Comparison of ENCODE assay signal across 8 cellular contexts in the genomic region with DNA sequence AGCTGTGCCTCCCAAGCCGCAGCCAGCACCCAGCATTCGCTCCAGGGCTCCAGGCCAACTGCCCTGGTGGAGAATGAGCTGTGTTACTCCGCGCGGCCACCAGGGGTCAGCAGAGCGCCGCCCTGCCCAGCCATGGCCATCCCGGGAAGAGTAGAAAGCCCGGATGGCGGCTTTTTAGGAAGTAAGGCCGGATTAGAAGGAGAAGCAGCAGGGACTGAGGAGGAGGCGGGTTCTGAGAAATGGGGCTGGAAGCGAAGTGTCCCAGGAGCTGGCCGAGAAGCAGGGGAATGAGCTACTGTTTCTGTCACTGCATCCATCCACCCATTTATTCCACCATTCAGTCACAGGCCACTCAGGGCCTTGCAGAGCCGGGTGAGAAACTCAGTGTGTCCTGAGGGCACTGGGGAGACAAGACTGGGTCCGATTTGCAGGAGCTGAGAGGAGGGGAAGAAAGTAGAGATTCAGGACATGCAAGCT. TPM values are rescaled to one million over a fixed set of nuclear protein-coding genes. Genes with fewer than 3 reads are reported as not detected.
A peak's percentile ranks its signal among the peaks of the same experiment; 100 is the strongest.
DNase-seq lines count a peak whose midpoint lies in the region; ATAC-seq, FAIRE-seq and TF ChIP-seq lines count a peak whose summit lies in the region.

No MANE protein-coding gene starts in this region.

- no peaks in the 10 kb centered on the region for H3K36me3 Mint-ChIP-seq in activated T-cell treated with anti-CD3 and anti-CD28 coated beads, Interleukin-2, amount 50 U/mL, for 72 hours (ENCODE audit: insufficient read depth in 2 of 2)
- peaks cover 5% of the 10 kb centered on the region for H3K36me3 Mint-ChIP-seq in neural crest cell (ENCODE audit: low read depth)

- peaks cover 12% of the 10 kb centered on the region for H3K4me1 Mint-ChIP-seq in activated T-cell treated with anti-CD3 and anti-CD28 coated beads, Interleukin-2, amount 50 U/mL, for 72 hours (ENCODE audit: low read depth)
- peaks cover 13% of the 10 kb centered on the region for H3K4me1 Mint-ChIP-seq in neural crest cell

- peak overlapping the region; percentile 7; the same call in 1 of the 2 replicates for H3K4me3 ChIP-seq in PC-9
- no peak overlapping the region for H3K4me3 ChIP-seq in fibroblast of mammary gland (ENCODE audit: control insufficient read depth, low read depth, low read length)

- peak overlapping the region; percentile 64 for H3K4me2 ChIP-seq in PC-9

- CTCF ChIA-PET in PC-9 (lab: Charles Lee): interaction anchor here (0.5 to 0.8 kb wide), 10 partner anchors 9 to 803 kb away, joined by 3 to 9 read pairs (median 3); no protein-coding TSS in a partner anchor

- H3K4me3 Mint-ChIP-seq in activated T-cell treated with anti-CD3 and anti-CD28 coated beads, Interleukin-2, amount 50 U/mL, for 72 hours: peak overlapping the region in 1 of 2 donors; percentile 48
- peak overlapping the region; percentile 64 for H3K4me3 Mint-ChIP-seq in neural crest cell

- intact Hi-C loops in PC-9 (cut with micrococcal nuclease; ENCODE audit: unreplicated experiment): loop anchor here (1.0 to 10.0 kb wide), 5 partner anchors 19 to 412 kb away; no protein-coding TSS in a partner anchor

- H3K79me2 ChIP-seq in PC-9 (ENCODE audit: low read depth): no peaks in the 10 kb centered on the region

- H2AFZ ChIP-seq in PC-9: no peak overlapping the region

- FAIRE-seq in HTR-8/SVneo (lab: Jason Lieb, UNC): peak; percentile 26

- peak; percentile 74 to 81 for ATAC-seq in activated T-cell treated with anti-CD3 and anti-CD28 coated beads, Interleukin-2, amount 50 U/mL, for 72 hours (replicated peaks in 1 of 2)
- no peak for ATAC-seq in HG03439 (IDR thresholded peaks at IDR 0.05; ENCODE audit: unreplicated experiment)

- H3K27me3 ChIP-seq in PC-9 (ENCODE audit: insufficient read depth, low read depth): no peaks in the 10 kb centered on the region

- DNase-seq in D341Med (ENCODE audit: low spot score) (peak; percentile 93), HTR-8/SVneo (ENCODE audit: insufficient read length, low spot score) (peak; percentile 87), PC-9 (peak; percentile 65 to 88), fibroblast of mammary gland (ENCODE audit: low read depth) (peak; percentile 59), neural crest cell (ENCODE audit: low read depth, low spot score) (peak; percentile 83), superior temporal gyrus (ENCODE audit: extremely low spot score) (peak; percentile 86)
- peak; percentile 63 to 76 for DNase-seq in activated T-cell treated with anti-CD3 and anti-CD28 coated beads, Interleukin-2, amount 50 U/mL, for 72 hours

- H3F3A ChIP-seq in PC-9 (ENCODE audit: insufficient read depth, low read depth): peaks cover 19% of the 10 kb centered on the region

- POLR2A ChIA-PET in PC-9 (lab: Charles Lee; ENCODE audit: unreplicated experiment): interaction anchor here (0.5 to 0.6 kb wide), 2 partner anchors 213 to 309 kb away, joined by 3 read pairs; no protein-coding TSS in a partner anchor

- H3K27ac Mint-ChIP-seq in activated T-cell treated with anti-CD3 and anti-CD28 coated beads, Interleukin-2, amount 50 U/mL, for 72 hours: peak overlapping the region; percentile 54
- H3K27ac Mint-ChIP-seq in neural crest cell (ENCODE audit: unreplicated experiment): peak overlapping the region; percentile 38

- BruUV-seq in PC-9 (replicated peaks; lab: Mats Ljungman, UMichigan): no TSS peak

- no peaks in the 10 kb centered on the region for H3K9me3 Mint-ChIP-seq in activated T-cell treated with anti-CD3 and anti-CD28 coated beads, Interleukin-2, amount 50 U/mL, for 72 hours
- H3K9me3 Mint-ChIP-seq in neural crest cell: peaks cover 3% of the 10 kb centered on the region

- TF ChIP-seq CTCF in PC-9 (conservative IDR thresholded peaks at IDR 0.05) (peak; percentile 99), fibroblast of mammary gland (conservative IDR thresholded peaks at IDR 0.05; ENCODE audit: control insufficient read depth, insufficient read depth, low read depth, low read length) (peak; percentile 88), neural crest cell (conservative IDR thresholded peaks at IDR 0.05) (peak; percentile 99)

- no peaks in the 10 kb centered on the region for H3K9me3 ChIP-seq in PC-9 (ENCODE audit: insufficient read depth, low read depth)

- peaks cover 6% of the 10 kb centered on the region for H3K4me1 ChIP-seq in PC-9 (replicated peaks; ENCODE audit: insufficient read depth)

- H4K20me1 ChIP-seq in PC-9 (ENCODE audit: insufficient read depth): no peaks in the 10 kb centered on the region

- H3K27me3 Mint-ChIP-seq in activated T-cell treated with anti-CD3 and anti-CD28 coated beads, Interleukin-2, amount 50 U/mL, for 72 hours (ENCODE audit: low read depth): no peaks in the 10 kb centered on the region
- H3K27me3 Mint-ChIP-seq in neural crest cell (ENCODE audit: low read depth): peaks cover 22% of the 10 kb centered on the region

- H3K27ac ChIP-seq in PC-9: no peak overlapping the region

- no peaks in the 10 kb centered on the region for H3K36me3 ChIP-seq in PC-9 (ENCODE audit: low read depth)

- H3K9me2 ChIP-seq in PC-9 (ENCODE audit: insufficient read depth): no peaks in the 10 kb centered on the region

RNA-seq across cellular contexts. Expression of a gene that starts 6.6 kb away (rescaled TPM):
- 1.4 and 3.7 TPM in 2 replicates for total RNA-seq in PC-9 (2021)
- total RNA-seq in activated T-cell treated with anti-CD3 and anti-CD28 coated beads, Interleukin-2, amount 50 U/mL, for 72 hours: 1 to 10 TPM in 1 of 2 donors, under 1 TPM in 1; 0.55 to 1.1 TPM
- 1.5 and 1.9 TPM in 2 replicates for total RNA-seq in neural crest cell

RNA-seq across cellular contexts. Expression of a gene that starts 35.3 kb away (rescaled TPM):
- total RNA-seq in PC-9 (2021) (46.3 and 76.5 TPM in 2 replicates), neural crest cell (51.1 and 57.5 TPM in 2 replicates)
- total RNA-seq in activated T-cell treated with anti-CD3 and anti-CD28 coated beads, Interleukin-2, amount 50 U/mL, for 72 hours: 10 to 100 TPM; 30.8 TPM
